In the genomic region with DNA sequence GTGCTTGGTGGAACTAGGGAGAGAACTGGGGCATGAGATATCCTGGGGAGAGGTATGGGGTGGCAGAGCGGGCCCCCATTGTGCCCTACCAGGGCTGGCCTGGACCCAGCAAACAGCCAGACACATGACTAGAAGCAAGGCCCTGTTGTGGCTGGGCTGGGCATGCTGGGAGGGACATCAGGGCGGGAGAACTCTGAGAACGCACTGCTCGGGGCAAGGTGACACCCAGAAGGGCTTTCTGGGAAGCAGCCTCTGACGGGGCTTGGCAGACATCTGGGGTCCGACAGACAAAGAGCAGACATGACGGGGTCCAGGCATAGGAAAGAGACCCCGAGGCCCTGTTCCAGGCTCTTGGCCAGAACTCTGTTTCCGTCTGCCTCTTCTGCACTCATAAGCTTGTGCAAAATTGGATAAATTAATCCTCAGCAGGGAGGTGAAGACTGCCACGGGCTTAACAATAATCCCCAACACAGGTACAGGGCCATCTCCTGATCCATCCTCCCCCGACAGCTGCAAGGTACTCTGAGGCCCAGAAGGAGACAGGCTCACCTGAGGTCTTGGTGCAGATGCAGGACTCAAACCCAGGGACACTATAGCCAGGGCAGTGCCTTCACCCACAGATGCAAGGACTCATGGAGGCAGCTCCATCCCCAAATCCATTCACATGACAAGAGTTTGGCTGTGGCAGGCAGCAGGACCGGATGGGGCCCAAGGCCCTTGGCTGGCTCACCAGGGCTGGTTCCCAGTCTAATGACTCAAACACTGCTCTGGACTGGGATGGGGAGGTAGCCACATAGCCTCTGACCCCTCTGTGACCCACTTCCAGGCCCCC, we compare ENCODE assay signal across 15 cellular contexts. TPM values are rescaled to one million over a fixed set of nuclear protein-coding genes. Genes with fewer than 3 reads are reported as not detected.
DNase-seq lines count a peak whose midpoint lies in the region; ATAC-seq and TF ChIP-seq lines count a peak whose summit lies in the region.
"Had no signal": no experiment of that assay in that cellular context is flagged by ENCODE, and none has a peak within 500 bp of the region (broad histone marks: within the 10 kb centered on the region; RNA-seq: fewer than 3 reads in every experiment).

No MANE protein-coding gene starts in this region.

- intact Hi-C loops in cardiac septum (cut with DNase I), result no loop called here
- intact Hi-C loops in upper lobe of right lung (cut with DNase I), result no loop called here

- H3K27ac ChIP-seq in cardiac muscle cell, result peak overlapping the region; percentile 55
- peak overlapping the region; percentile 47 for H3K27ac ChIP-seq in endodermal cell (ENCODE audit: low read depth, low read length)
- peak overlapping the region; percentile 17 for H3K27ac ChIP-seq in upper lobe of right lung
- H3K27ac ChIP-seq: lower lobe of right lung had no signal

- peaks cover 20% of the 10 kb centered on the region for H3K36me3 Mint-ChIP-seq in endodermal cell (ENCODE audit: low read depth)

- peaks cover 23% of the 10 kb centered on the region for H3K4me1 Mint-ChIP-seq in endodermal cell

- H3K27me3 ChIP-seq in cardiac muscle cell (no peaks in the 10 kb centered on the region), endodermal cell (ENCODE audit: control insufficient read depth, insufficient read depth, low read length, poor library complexity, severe bottlenecking) (no peaks in the 10 kb centered on the region), upper lobe of right lung (no peaks in the 10 kb centered on the region)
- H3K27me3 ChIP-seq: thyroid gland had no signal

- no peak overlapping the region for H3K9ac ChIP-seq in endodermal cell (ENCODE audit: extremely low read depth, low read length, poor library complexity, severe bottlenecking)

- H3K4me3 ChIP-seq in cardiac muscle cell (no peak overlapping the region), endodermal cell (ENCODE audit: low read length) (no peak overlapping the region), upper lobe of right lung (no peak overlapping the region)
- H3K4me3 ChIP-seq: lower lobe of right lung, thyroid gland had no signal

- peaks cover 26% of the 10 kb centered on the region for H3K4me1 ChIP-seq in cardiac muscle cell (ENCODE audit: low read depth)
- peaks cover 4% of the 10 kb centered on the region for H3K4me1 ChIP-seq in endodermal cell (ENCODE audit: control insufficient read depth, insufficient read depth, low read length)
- peaks cover 28% of the 10 kb centered on the region for H3K4me1 ChIP-seq in upper lobe of right lung

- ATAC-seq in upper lobe of right lung (no peak), GM19328 (IDR thresholded peaks at IDR 0.05; ENCODE audit: unreplicated experiment) (no peak), HG03442 (IDR thresholded peaks at IDR 0.05; ENCODE audit: unreplicated experiment) (no peak)
- ATAC-seq: lower lobe of right lung had no signal

- 90 to 92% methylated on average over 9 to 12 of the region's 12 CpGs for WGBS in endodermal cell (ENCODE audit: insufficient coverage in 1 of 2, insufficient read length in 1 of 2), 2 experiments

- peak overlapping the region; percentile 48 for H3K27ac Mint-ChIP-seq in endodermal cell
- H3K27ac Mint-ChIP-seq: activated B cell treated with CpG ODN at 0.5 μM for 24 hours; activated T-helper 2 cell treated with anti-CD3 and anti-CD28 coated beads, Interferon-gamma antibody, Interleukin-2, Interleukin-4, amounts not matched to agents 10 μg/mL and 5 μg/mL and 100 μg/mL, durations not matched to agents 14 hours and 24 hours and 36 hours had no signal

- H3K4me3 Mint-ChIP-seq in endodermal cell, result no peak overlapping the region
- H3K4me3 Mint-ChIP-seq: activated B cell treated with CpG ODN at 0.5 μM for 24 hours had no signal

- TF ChIP-seq CTCF in cardiac muscle cell (IDR thresholded peaks at IDR 0.05; ENCODE audit: low read depth, low read length) (no peak), endodermal cell (conservative IDR thresholded peaks at IDR 0.05) (no peak), upper lobe of right lung (IDR thresholded peaks at IDR 0.05) (no peak)

- H3K36me3 ChIP-seq in cardiac muscle cell, result no peaks in the 10 kb centered on the region
- peaks cover 22% of the 10 kb centered on the region for H3K36me3 ChIP-seq in endodermal cell (ENCODE audit: control insufficient read depth, insufficient read depth, low read length)
- no peaks in the 10 kb centered on the region for H3K36me3 ChIP-seq in upper lobe of right lung
- H3K36me3 ChIP-seq: thyroid gland had no signal

- no peaks in the 10 kb centered on the region for H3K9me3 ChIP-seq in cardiac muscle cell (ENCODE audit: low read depth)
- no peaks in the 10 kb centered on the region for H3K9me3 ChIP-seq in endodermal cell (ENCODE audit: control insufficient read depth, low read length)
- no peaks in the 10 kb centered on the region for H3K9me3 ChIP-seq in upper lobe of right lung
- H3K9me3 ChIP-seq: lower lobe of right lung, thyroid gland had no signal

- no peaks in the 10 kb centered on the region for H3K9me3 Mint-ChIP-seq in endodermal cell
- H3K9me3 Mint-ChIP-seq: activated B cell treated with CpG ODN at 0.5 μM for 24 hours; activated T-helper 2 cell treated with anti-CD3 and anti-CD28 coated beads, Interferon-gamma antibody, Interleukin-2, Interleukin-4, amounts not matched to agents 10 μg/mL and 5 μg/mL and 100 μg/mL, durations not matched to agents 14 hours and 24 hours and 36 hours had no signal

- no peaks in the 10 kb centered on the region for H3K27me3 Mint-ChIP-seq in endodermal cell (ENCODE audit: insufficient read depth)
- H3K27me3 Mint-ChIP-seq: activated B cell treated with CpG ODN at 0.5 μM for 24 hours had no signal

- DNase-seq in cardiac muscle cell (ENCODE audit: low read depth in 1 of 2, low spot score in 1 of 2) (no peak), cardiac septum (ENCODE audit: low spot score) (no peak), endodermal cell (no peak), mucosa of gallbladder (ENCODE audit: low spot score) (peak; percentile 40), upper lobe of right lung (no peak), activated gamma-delta T cell treated with Interleukin-2 at 50 U/mL for 16 hours (no peak)
- DNase-seq: activated B cell treated with CpG ODN at 0.5 μM for 24 hours, foreskin melanocyte, lower lobe of right lung, NCI-H446 treated with DMSO at 0.1 percent for 48 hours, SHP77 treated with DMSO at 0.1 percent for 48 hours, thyroid gland had no signal

RNA-seq across cellular contexts. Expression of a gene that starts 5.4 kb away (rescaled TPM):
- total RNA-seq in cardiac muscle cell, result 36.4 and 45.9 TPM in 2 replicates
- 28.5 and 38.9 TPM in 2 replicates for polyA plus RNA-seq in cardiac muscle cell
- 17.1 TPM for total RNA-seq in cardiac septum
- total RNA-seq in endodermal cell, result 10 to 100 TPM; 39.0 to 58.2 TPM
- polyA plus RNA-seq in endodermal cell (2013, experiment 1 of 2), result 69.1 TPM
- polyA plus RNA-seq in endodermal cell (2013, experiment 2 of 2), result 66.7 TPM
- total RNA-seq in mucosa of gallbladder, result 129 TPM
- 80.8 TPM for total RNA-seq in upper lobe of right lung
